ENCODE assay signal across 8 cellular contexts in genomic region chr14:50619569-50620141, GRCh38. TPM values are rescaled to one million over a fixed set of nuclear protein-coding genes. Genes with fewer than 3 reads are reported as not detected.
DNase-seq lines count a peak whose midpoint lies in the region; ATAC-seq, FAIRE-seq and TF ChIP-seq lines count a peak whose summit lies in the region.

No MANE protein-coding gene starts in this region.

- TF ChIP-seq POLR2A in adrenal gland (IDR thresholded peaks at IDR 0.05), result no peak
- no peak for TF ChIP-seq POLR2A in upper lobe of left lung (IDR thresholded peaks at IDR 0.05)

- no peak overlapping the region for H3K4me3 ChIP-seq in A673 (ENCODE audit: low read depth, low read length, poor library complexity, severe bottlenecking)
- no peak overlapping the region for H3K4me3 ChIP-seq in GM12865 (ENCODE audit: low read depth, low read length)
- H3K4me3 ChIP-seq in adrenal gland, result no peak overlapping the region
- H3K4me3 ChIP-seq in upper lobe of left lung, result no peak overlapping the region
- no peak overlapping the region for H3K4me3 ChIP-seq in CD8-positive, alpha-beta memory T cell (ENCODE audit: low read length)

- H3K27me3 ChIP-seq in A673 (replicated peaks; ENCODE audit: insufficient read depth, low read depth, low read length, poor library complexity) (no peaks in the 10 kb centered on the region), adrenal gland (no peaks in the 10 kb centered on the region), upper lobe of left lung (no peaks in the 10 kb centered on the region)
- no peaks in the 10 kb centered on the region for H3K27me3 ChIP-seq in CD8-positive, alpha-beta memory T cell (ENCODE audit: insufficient read depth, low read length, poor library complexity, severe bottlenecking)

- BruUV-seq in A673 (replicated peaks; lab: Mats Ljungman, UMichigan), result no TSS peak

- H3K4me3 Mint-ChIP-seq in CD8-positive, alpha-beta memory T cell, result no peak overlapping the region

- intact Hi-C loops in A673 (cut with micrococcal nuclease; ENCODE audit: unreplicated experiment) (loop anchor here (5.0 kb wide), 2 partner anchors 93 to 153 kb away; no protein-coding TSS in a partner anchor), adrenal gland (cut with DNase I) (loop anchor here in 1 of 2 donors (5.0 to 10.0 kb wide), 2 partner anchors 95 to 158 kb away; no protein-coding TSS in a partner anchor)

- WGBS in adrenal gland, 4 donors, result 72 to 82% (median 77%) methylated on average over 5 of the region's 5 CpGs
- 87 to 90% methylated on average over 5 of the region's 5 CpGs for WGBS in upper lobe of left lung, 2 donors

- peaks cover 0 to 3% (median 2%) of the 10 kb centered on the region in 3 donors for H3K36me3 Mint-ChIP-seq in CD8-positive, alpha-beta memory T cell

- no peaks in the 10 kb centered on the region for H3K4me1 Mint-ChIP-seq in CD8-positive, alpha-beta memory T cell

- POLR2A ChIA-PET in A673 (lab: Charles Lee; ENCODE audit: low non-redundant PET), result interaction anchor here (0.5 kb wide), 1 partner anchor 8 kb away, joined by 3 read pairs; no protein-coding TSS in a partner anchor
- POLR2A ChIA-PET in CD8-positive, alpha-beta memory T cell (lab: Charles Lee), result no interaction called here

- H3K27ac Mint-ChIP-seq in CD8-positive, alpha-beta memory T cell, result no peak overlapping the region

- peaks cover 7% of the 10 kb centered on the region for H3K4me1 ChIP-seq in A673 (ENCODE audit: insufficient read depth, low read length, poor library complexity, severe bottlenecking)
- no peaks in the 10 kb centered on the region for H3K4me1 ChIP-seq in adrenal gland (replicated peaks in 1 of 2)
- no peaks in the 10 kb centered on the region for H3K4me1 ChIP-seq in upper lobe of left lung
- no peaks in the 10 kb centered on the region for H3K4me1 ChIP-seq in CD8-positive, alpha-beta memory T cell (ENCODE audit: insufficient read depth, low read length)

- ATAC-seq in upper lobe of left lung (ENCODE audit: low FRiP score in 2 of 2), result peak in 1 of 2 donors; percentile 59

- H3K36me3 ChIP-seq in A673 (ENCODE audit: insufficient read depth, low read length, poor library complexity, severe bottlenecking), result no peaks in the 10 kb centered on the region
- no peaks in the 10 kb centered on the region for H3K36me3 ChIP-seq in adrenal gland (replicated peaks in 1 of 2)
- peaks cover 0 to 7% (median 0%) of the 10 kb centered on the region in 4 donors for H3K36me3 ChIP-seq in upper lobe of left lung
- H3K36me3 ChIP-seq in CD8-positive, alpha-beta memory T cell (ENCODE audit: insufficient read depth, low read length), result no peaks in the 10 kb centered on the region

- DNase-seq in A673 (ENCODE audit: low spot score), result peak; percentile 62
- DNase-seq in GM12865 (ENCODE audit: low read depth), result peak; percentile 66
- DNase-seq in adrenal gland, result no peak
- no peak for DNase-seq in upper lobe of left lung
- DNase-seq in CD8-positive, alpha-beta memory T cell, result no peak
- no peak for DNase-seq in activated CD4-positive, alpha-beta T cell treated with anti-CD3 and anti-CD28 coated beads for 1 hour

- no peaks in the 10 kb centered on the region for H3K9me3 Mint-ChIP-seq in CD8-positive, alpha-beta memory T cell

- TF ChIP-seq EP300 in upper lobe of left lung (IDR thresholded peaks at IDR 0.05), result no peak

- CTCF ChIA-PET in A673 (lab: Charles Lee), result interaction anchor here (0.6 to 2.1 kb wide), 2 partner anchors 95 to 216 kb away, joined by 3 to 6 read pairs; no protein-coding TSS in a partner anchor
- CTCF ChIA-PET in CD8-positive, alpha-beta memory T cell (lab: Charles Lee), result interaction anchor here (0.9 to 2.3 kb wide), 6 partner anchors 9 to 241 kb away, joined by 3 to 12 read pairs (median 4); no protein-coding TSS in a partner anchor

- TF ChIP-seq CTCF in A673 (conservative IDR thresholded peaks at IDR 0.05; ENCODE audit: low read depth, low read length) (peak; percentile 74), GM12865 (IDR thresholded peaks at IDR 0.05; ENCODE audit: insufficient read depth, low read depth, low read length, missing control alignments) (peak; percentile 70), LNCAP (IDR thresholded peaks at IDR 0.05) (peak; percentile 77), adrenal gland (IDR thresholded peaks at IDR 0.05) (peak; percentile 49 to 77 (median 68)), upper lobe of left lung (IDR thresholded peaks at IDR 0.05) (peak in 5 of 6 experiments; percentile 33 to 57 (median 50))

- H3K27ac ChIP-seq in A673 (ENCODE audit: low read depth, low read length, poor library complexity, severe bottlenecking), result no peak overlapping the region
- H3K27ac ChIP-seq in adrenal gland, result no peak overlapping the region
- H3K27ac ChIP-seq in upper lobe of left lung, result no peak overlapping the region
- H3K27ac ChIP-seq in CD8-positive, alpha-beta memory T cell (ENCODE audit: low read depth, low read length), result no peak overlapping the region

- H3K9me3 ChIP-seq in A673 (ENCODE audit: low read depth, low read length, poor library complexity, severe bottlenecking) (no peaks in the 10 kb centered on the region), adrenal gland (replicated peaks in 1 of 3) (no peaks in the 10 kb centered on the region), upper lobe of left lung (no peaks in the 10 kb centered on the region)
- no peaks in the 10 kb centered on the region for H3K9me3 ChIP-seq in CD8-positive, alpha-beta memory T cell (ENCODE audit: low read length)

- H3K27me3 Mint-ChIP-seq in CD8-positive, alpha-beta memory T cell, result no peaks in the 10 kb centered on the region

- FAIRE-seq in islet of Langerhans (lab: Jason Lieb, UNC), result peak; percentile 80

RNA-seq across cellular contexts. Expression of gene SAV1, which starts 48.5 kb away (rescaled TPM):
- total RNA-seq in A673 (2021), result 35.2 and 36.5 TPM in 2 replicates
- total RNA-seq in adrenal gland, result 10 to 100 TPM; 20.3 to 39.2 (median 28.5) TPM
- polyA plus RNA-seq in adrenal gland, result 10 to 100 TPM; 24.5 to 27.2 (median 25.8) TPM
- 10 to 100 TPM; 29.3 to 63.9 (median 34.3) TPM for total RNA-seq in upper lobe of left lung
- total RNA-seq in CD8-positive, alpha-beta memory T cell, result 10 to 100 TPM; 12.9 to 13.9 TPM
- 13.7 TPM for polyA plus RNA-seq in CD8-positive, alpha-beta memory T cell

RNA-seq across cellular contexts. Expression of gene ATL1, which starts 59.7 kb away (rescaled TPM):
- total RNA-seq in A673 (2021) (9.8 and 11.4 TPM in 2 replicates), adrenal gland (1 to 10 TPM; 2.1 to 7.4 (median 6.0) TPM), upper lobe of left lung (1 to 10 TPM; 1.3 to 7.9 (median 5.3) TPM)
- 10 to 100 TPM in 1 of 3 donors, 1 to 10 TPM in 2; 2.4 to 10.1 (median 2.7) TPM for polyA plus RNA-seq in adrenal gland
- total RNA-seq in CD8-positive, alpha-beta memory T cell, result 1 to 10 TPM in 1 of 2 experiments, under 1 TPM in 1; 0.81 to 1.3 TPM
- polyA plus RNA-seq in CD8-positive, alpha-beta memory T cell, result 2.4 TPM

Comparison
In these comparisons a context has a peak if more than half of its experiments do, and no peak if none do; other contexts are left out.
1. DNase-seq: peak in A673 (single experiment) and GM12865 (single experiment); none in adrenal gland (0 of 7), upper lobe of left lung (0 of 2), CD8-positive, alpha-beta memory T cell (0 of 5) and activated CD4-positive, alpha-beta T cell treated with anti-CD3 and anti-CD28 coated beads for 1 hour (single experiment).
2. Peak in every context shown above with its lines, with median percentiles within 50 percentile points of each other: CTCF ChIP-seq.